In the genomic region with DNA sequence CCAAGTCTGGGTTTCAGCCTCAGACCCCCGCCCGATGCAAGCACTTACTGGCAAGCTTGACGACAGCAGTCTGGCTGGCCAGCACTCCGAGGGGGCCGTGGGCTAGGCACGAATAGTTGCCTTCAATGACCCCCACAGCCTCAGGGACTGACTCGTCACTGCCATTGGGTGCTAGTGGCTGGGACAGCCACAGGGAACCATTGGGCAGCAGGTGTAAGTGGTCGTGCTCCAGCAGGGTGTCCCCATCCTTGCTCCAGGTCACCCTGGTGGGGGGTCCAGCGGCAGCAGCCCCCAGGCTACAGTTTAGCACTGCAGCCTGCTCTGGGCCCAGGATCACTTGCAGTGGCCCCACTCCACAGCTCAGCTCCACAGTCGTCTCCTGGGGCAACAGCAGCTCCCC, we compare ENCODE assay signal across 23 cellular contexts. TPM values are rescaled to one million over a fixed set of nuclear protein-coding genes. Genes with fewer than 3 reads are reported as not detected.
"Had no signal": no experiment of that assay in that cellular context is flagged by ENCODE, and none has a peak within 500 bp of the region (broad histone marks: within the 10 kb centered on the region; RNA-seq: fewer than 3 reads in every experiment).

No MANE protein-coding gene starts in this region.

- H3K9me3 Mint-ChIP-seq: mesothelial cell of epicardium; natural killer cell; stimulated activated naive B cell treated with anti-CD40 and anti-IgM and Interleukin-4, amounts not matched to agents 10 μg/mL and 1 μg/mL and 100 μg/mL, for 72 hours; stimulated activated naive CD8-positive, alpha-beta T cell treated with anti-CD3 and anti-CD28 coated beads, Interleukin-15, amount 100 ng/mL, for 72 hours had no signal

- H3K36me3 Mint-ChIP-seq: mesothelial cell of epicardium; natural killer cell; stimulated activated naive B cell treated with anti-CD40 and anti-IgM and Interleukin-4, amounts not matched to agents 10 μg/mL and 1 μg/mL and 100 μg/mL, for 72 hours had no signal

- H3K9ac ChIP-seq: parathyroid adenoma had no signal

- H2AFZ ChIP-seq: parathyroid adenoma had no signal

- H3K4me3 ChIP-seq: colonic mucosa, heart right ventricle, prostate gland, right lobe of liver, spleen, thoracic aorta, transverse colon had no signal

- H3K9me3 ChIP-seq: colonic mucosa, heart right ventricle, prostate gland, right lobe of liver, spleen, thoracic aorta, transverse colon had no signal

- H3K4me1 ChIP-seq: colonic mucosa, parathyroid adenoma, prostate gland, right lobe of liver had no signal

- H3K27ac ChIP-seq: colonic mucosa, heart right ventricle, parathyroid adenoma, prostate gland, right lobe of liver, spleen, thoracic aorta, transverse colon had no signal

- H3K4me1 Mint-ChIP-seq: natural killer cell had no signal

- H3K79me2 ChIP-seq: parathyroid adenoma had no signal

- H3K27me3 ChIP-seq: colonic mucosa, right lobe of liver, transverse colon had no signal

- H3K4me3 Mint-ChIP-seq: mesothelial cell of epicardium; natural killer cell; stimulated activated naive B cell treated with anti-CD40 and anti-IgM and Interleukin-4, amounts not matched to agents 10 μg/mL and 1 μg/mL and 100 μg/mL, for 72 hours; stimulated activated naive CD8-positive, alpha-beta T cell treated with anti-CD3 and anti-CD28 coated beads, Interleukin-15, amount 100 ng/mL, for 72 hours had no signal

- H3K27ac Mint-ChIP-seq: mesothelial cell of epicardium; natural killer cell; stimulated activated naive B cell treated with anti-CD40 and anti-IgM and Interleukin-4, amounts not matched to agents 10 μg/mL and 1 μg/mL and 100 μg/mL, for 72 hours; stimulated activated naive CD8-positive, alpha-beta T cell treated with anti-CD3 and anti-CD28 coated beads, Interleukin-15, amount 100 ng/mL, for 72 hours had no signal

- DNase-seq: cerebellar nuclear complex; colonic mucosa; dermis blood vessel endothelial cell; heart right ventricle; hypothalamus; natural killer cell; right lobe of liver; stimulated activated CD4-positive, alpha-beta T cell treated with anti-CD3 and anti-CD28 coated beads, Interleukin-15, amount 100 ng/mL, for 24 hours; stimulated activated CD4-positive, alpha-beta T cell treated with anti-CD3 and anti-CD28 coated beads, Interleukin-1b, Interleukin-23, amount 100 ng/mL, for 48 hours; stimulated activated CD4-positive, alpha-beta T cell treated with anti-CD3 and anti-CD28 coated beads, Interleukin-4, amount 100 ng/mL, for 24 hours; stimulated activated naive B cell treated with anti-CD40 and anti-IgM and Interleukin-4, amounts not matched to agents 10 μg/mL and 1 μg/mL and 100 μg/mL, for 72 hours; stimulated activated naive CD8-positive, alpha-beta T cell treated with anti-CD3 and anti-CD28 coated beads, Interleukin-15, amount 100 ng/mL, for 72 hours; substantia nigra; transverse colon had no signal

- ATAC-seq: heart right ventricle; left lobe of liver; natural killer cell; right lobe of liver; stimulated activated naive B cell treated with anti-CD40 and anti-IgM and Interleukin-4, amounts not matched to agents 10 μg/mL and 1 μg/mL and 100 μg/mL, for 72 hours; stimulated activated naive CD8-positive, alpha-beta T cell treated with anti-CD3 and anti-CD28 coated beads, Interleukin-15, amount 100 ng/mL, for 72 hours had no signal

- H3K36me3 ChIP-seq: colonic mucosa, heart right ventricle, prostate gland, right lobe of liver, spleen, thoracic aorta, transverse colon had no signal

RNA-seq across cellular contexts. Expression of gene IGDCC3, which starts 33.2 kb away (rescaled TPM):
- total RNA-seq: dermis blood vessel endothelial cell, lower leg skin, mammary epithelial cell, natural killer cell, omental fat pad, right lobe of liver, thoracic aorta, transverse colon had no signal
- polyA plus RNA-seq: mammary epithelial cell had no signal
